Comparison of ENCODE assay signal across 8 cellular contexts in genomic region chr18:76822510-76823165, GRCh38. TPM values are rescaled to one million over a fixed set of nuclear protein-coding genes. Genes with fewer than 3 reads are reported as not detected.
DNase-seq lines count a peak whose midpoint lies in the region; ATAC-seq and TF ChIP-seq lines count a peak whose summit lies in the region.

Gene ZNF236 (plus strand): TSS chr18:76822557. CDS start chr18:76822608, 51 bp downstream.

- peaks cover 0 to 9% of the 10 kb centered on the region in 2 donors for H3K9me3 ChIP-seq in neuronal stem cell (replicated peaks in 1 of 2; ENCODE audit: control insufficient read depth in 2 of 2, insufficient read depth in 1 of 2, low read depth in 1 of 2, low read length in 2 of 2)

- H3K9ac ChIP-seq in neuronal stem cell (ENCODE audit: low read depth, low read length, poor library complexity): peak within 1 kb of the TSS; percentile 100

- H3K79me1 ChIP-seq in neuronal stem cell (ENCODE audit: low read depth, low read length): peaks cover 9% of the 10 kb centered on the region

- TF ChIP-seq CTCF in subcutaneous adipose tissue (IDR thresholded peaks at IDR 0.05; ENCODE audit: low read depth): no peak

- peak within 1 kb of the TSS; percentile 100 for H3K4me3 ChIP-seq in neuronal stem cell (ENCODE audit: low read length in 2 of 2)

- peak; percentile 26 for ATAC-seq in GM19468 (IDR thresholded peaks at IDR 0.05; ENCODE audit: extremely low read depth, unreplicated experiment)

- peak within 1 kb of the TSS; percentile 95 for H3K27ac ChIP-seq in neuronal stem cell (replicated peaks; ENCODE audit: low read length)

- H3K18ac ChIP-seq in neuronal stem cell (ENCODE audit: low read length): peak within 1 kb of the TSS; percentile 99

- no CpG with 5 or more reads among the region's 113 CpGs for WGBS in neuronal stem cell (ENCODE audit: extremely low coverage in 2 of 2, insufficient read length in 2 of 2, insufficient replicate concordance in 1 of 2), 2 donors

- peak within 1 kb of the TSS; percentile 91 for H3K23ac ChIP-seq in neuronal stem cell (ENCODE audit: low read depth, low read length, poor library complexity)

- peak within 1 kb of the TSS; percentile 93 for H3K4ac ChIP-seq in neuronal stem cell (ENCODE audit: low read length)

- H4K91ac ChIP-seq in neuronal stem cell (ENCODE audit: low read depth, low read length, poor library complexity): no peak within 1 kb of the TSS

- H2BK120ac ChIP-seq in neuronal stem cell (ENCODE audit: low read depth, low read length): peak within 1 kb of the TSS; percentile 81

- no peaks in the 10 kb centered on the region for H3K27me3 ChIP-seq in neuronal stem cell (ENCODE audit: control insufficient read depth in 3 of 3, insufficient read depth in 3 of 3, low read depth in 1 of 3, low read length in 3 of 3)

- H2BK15ac ChIP-seq in neuronal stem cell (ENCODE audit: low read length): peak within 1 kb of the TSS; percentile 91

- DNase-seq in D341Med (ENCODE audit: low spot score) (peak; percentile 99), HPDE6-E6E7 (ENCODE audit: extremely low spot score) (peak; percentile 55), RPMI7951 (ENCODE audit: low read depth) (peak; percentile 76), foreskin melanocyte (peak; percentile 42), neuronal stem cell (ENCODE audit: low spot score) (peak; percentile 77)
- peak; percentile 25 to 63 (median 38) for DNase-seq in activated naive CD4-positive, alpha-beta T cell (lab: John Stamatoyannopoulos, UW)

- H2BK5ac ChIP-seq in neuronal stem cell (ENCODE audit: low read length): peak within 1 kb of the TSS; percentile 98

- H3K4me1 ChIP-seq in neuronal stem cell (ENCODE audit: control insufficient read depth in 2 of 2, insufficient read depth in 1 of 2, low read depth in 1 of 2, low read length in 2 of 2): peaks cover 2 to 4% of the 10 kb centered on the region in 2 donors

- H2BK12ac ChIP-seq in neuronal stem cell (ENCODE audit: low read length): no peak within 1 kb of the TSS

- H3K14ac ChIP-seq in neuronal stem cell (ENCODE audit: low read length): peak within 1 kb of the TSS; percentile 100

- peak within 1 kb of the TSS; percentile 99 for H2AK5ac ChIP-seq in neuronal stem cell (ENCODE audit: low read depth, low read length)

- peak within 1 kb of the TSS; percentile 90 for H2AFZ ChIP-seq in neuronal stem cell (ENCODE audit: low read length)

- peaks cover 0 to 17% of the 10 kb centered on the region in 2 donors for H3K36me3 ChIP-seq in neuronal stem cell (replicated peaks in 1 of 2; ENCODE audit: control insufficient read depth in 2 of 2, insufficient read depth in 2 of 2, low read length in 2 of 2)

- peak within 1 kb of the TSS; percentile 86 for H3K4me2 ChIP-seq in neuronal stem cell (ENCODE audit: insufficient read depth, low read length, poor library complexity, severe bottlenecking)

- peak within 1 kb of the TSS; percentile 93 for H4K8ac ChIP-seq in neuronal stem cell (ENCODE audit: low read depth, low read length)

RNA-seq across cellular contexts. Expression of gene ZNF236, which starts in this region (rescaled TPM):
- 3.0 and 4.2 TPM in 2 replicates for total RNA-seq in RPMI7951 (2014; rRNA removed; shearing (Covaris generic))
- polyA plus RNA-seq in neuronal stem cell (2013, experiment 1 of 2): 7.8 TPM
- polyA plus RNA-seq in neuronal stem cell (2013, experiment 2 of 2): 7.6 TPM
- 10 to 100 TPM; 11.4 to 15.5 (median 13.8) TPM for total RNA-seq in subcutaneous adipose tissue

Comparison
In these comparisons a context has a peak if more than half of its experiments do, and no peak if none do; other contexts are left out.
1. Peak in every context shown above with its lines: DNase-seq, ATAC-seq, H3K4me3 ChIP-seq and H3K27ac ChIP-seq.
2. DNase-seq: peak in every context shown above with its lines; median percentile 99 in D341Med; 77 in neuronal stem cell; 76 in RPMI7951; 55 in HPDE6-E6E7; 42 in foreskin melanocyte; 38 in activated naive CD4-positive, alpha-beta T cell.